Comparison of ENCODE assay signal across 1 cellular context in genomic region chr4:151035321-151035720, GRCh38.
TF ChIP-seq lines count a peak whose summit lies in the region.

No MANE protein-coding gene starts in this region.

TF ChIP-seq in SK-N-SH, 30 proteins besides CTCF, POLR2A, EP300 and RAD21 (continued from another document):
- no peak for TF ChIP-seq REST (IDR thresholded peaks at IDR 0.05; ENCODE audit: low read depth, low read length)
- TF ChIP-seq MXI1 (IDR thresholded peaks at IDR 0.05; ENCODE audit: low read depth, low read length) = no peak
- TF ChIP-seq MAX (IDR thresholded peaks at IDR 0.05; ENCODE audit: low read depth) = no peak
- TF ChIP-seq POLR2AphosphoS5 (IDR thresholded peaks at IDR 0.05; ENCODE audit: low read depth, low read length) = no peak
- no peak for TF ChIP-seq FOXJ3 (CRISPR knock-in tag; IDR thresholded peaks at IDR 0.05)
- no peak for TF ChIP-seq TCF12 (IDR thresholded peaks at IDR 0.05)
- TF ChIP-seq FOXM1 (IDR thresholded peaks at IDR 0.05; ENCODE audit: low read depth) = no peak
- TF ChIP-seq TEAD4 (IDR thresholded peaks at IDR 0.05; ENCODE audit: borderline replicate concordance, insufficient read depth) = no peak
